8 cellular contexts compared by ENCODE assay signal in the genomic region with DNA sequence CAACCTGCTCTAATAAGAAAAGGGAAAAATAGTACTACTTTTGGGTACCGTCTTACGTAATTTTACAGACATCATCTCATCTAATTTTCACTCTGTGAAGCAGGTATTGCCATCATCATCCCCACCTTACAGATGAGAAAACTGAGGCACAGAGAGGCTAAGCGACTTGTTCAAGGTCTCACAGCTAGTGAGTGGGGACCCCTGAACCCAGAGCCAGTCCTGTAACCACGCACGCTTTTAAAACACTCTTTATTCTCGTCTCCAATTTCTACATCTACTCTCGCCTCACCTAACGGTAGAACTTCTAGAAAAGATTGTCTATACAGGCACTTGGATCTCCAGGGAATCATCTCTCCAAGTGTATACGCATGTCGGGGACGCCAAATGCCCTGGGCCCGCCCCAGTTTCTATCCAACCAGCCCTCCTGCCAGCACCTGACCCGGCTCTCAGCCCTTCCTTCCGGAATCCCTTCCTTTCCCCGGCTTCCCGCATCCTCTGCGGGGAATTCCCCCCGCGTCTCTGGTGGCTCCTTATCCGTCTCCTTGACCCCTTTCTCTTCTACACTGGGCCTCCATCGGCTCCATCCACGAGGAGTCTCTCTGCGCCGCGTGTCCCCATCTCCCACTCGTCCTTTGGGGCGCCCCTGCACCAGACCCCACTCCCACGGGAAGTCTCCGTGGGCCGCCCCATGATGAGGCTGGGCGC. TPM values are rescaled to one million over a fixed set of nuclear protein-coding genes. Genes with fewer than 3 reads are reported as not detected.
DNase-seq lines count a peak whose midpoint lies in the region; ATAC-seq and TF ChIP-seq lines count a peak whose summit lies in the region.

No MANE protein-coding gene starts in this region.

- H3K79me2 ChIP-seq in KMS-11 (ENCODE audit: insufficient read depth, low read depth), result no peaks in the 10 kb centered on the region

- H3K9me3 ChIP-seq in body of pancreas, result no peaks in the 10 kb centered on the region

- 17 to 18% methylated on average over 31 of the region's 31 CpGs for WGBS in body of pancreas, 2 donors

- no peak overlapping the region for H3K27ac Mint-ChIP-seq in Calu3 (ENCODE audit: unreplicated experiment)

- H3K4me1 Mint-ChIP-seq in Calu3 (ENCODE audit: low read depth, unreplicated experiment), result peaks cover 10% of the 10 kb centered on the region

- peak overlapping the region; percentile 60 for H3K4me3 Mint-ChIP-seq in Calu3 (ENCODE audit: low read depth, unreplicated experiment)

- H3K27me3 Mint-ChIP-seq in Calu3 (ENCODE audit: unreplicated experiment), result no peaks in the 10 kb centered on the region

- H3K4me3 ChIP-seq in KMS-11 (IDR thresholded peaks at IDR 0.05; ENCODE audit: insufficient read depth, low read depth, low read length), result no peak overlapping the region
- peak overlapping the region; percentile 71 to 73 for H3K4me3 ChIP-seq in body of pancreas
- peak overlapping the region; percentile 45 for H3K4me3 ChIP-seq in kidney epithelial cell (ENCODE audit: low read depth, low read length)

- no peak for TF ChIP-seq CTCF in Calu3 (IDR thresholded peaks at IDR 0.05; ENCODE audit: unreplicated experiment)
- TF ChIP-seq CTCF in KMS-11 (conservative IDR thresholded peaks at IDR 0.05; ENCODE audit: low read depth, low read length), result no peak
- TF ChIP-seq CTCF in body of pancreas (IDR thresholded peaks at IDR 0.05), result no peak
- no peak for TF ChIP-seq CTCF in kidney epithelial cell (IDR thresholded peaks at IDR 0.05; ENCODE audit: insufficient read depth, low read length, poor library complexity, severe bottlenecking)

- peak overlapping the region; percentile 75 for H2AFZ ChIP-seq in KMS-11 (ENCODE audit: low read depth)

- DNase-seq in Calu3, result no peak
- DNase-seq in body of pancreas, result peak; percentile 44 to 66 (median 64)
- no peak for DNase-seq in kidney epithelial cell (ENCODE audit: low read depth)
- peak; percentile 42 for DNase-seq in stimulated activated naive CD4-positive, alpha-beta T cell treated with Interleukin-2 at 50 U/mL for 16 hours (lab: John Stamatoyannopoulos, UW)
- DNase-seq in cortex of kidney (lab: John Stamatoyannopoulos, UW), result no peak
- no peak for DNase-seq in NCI-H1694 treated with DMSO at 0.1 percent for 48 hours (lab: John Stamatoyannopoulos, UW)

- H3K27ac ChIP-seq in KMS-11 (peak overlapping the region; percentile 48), body of pancreas (peak overlapping the region; percentile 49 to 93 (median 80))

- H3K9me3 Mint-ChIP-seq in Calu3 (ENCODE audit: low read depth, unreplicated experiment), result no peaks in the 10 kb centered on the region

- ATAC-seq in body of pancreas (peak; percentile 49), HG03025 (IDR thresholded peaks at IDR 0.05; ENCODE audit: low FRiP score, unreplicated experiment) (no peak)

- no peaks in the 10 kb centered on the region for H3K36me3 Mint-ChIP-seq in Calu3 (ENCODE audit: insufficient read depth, unreplicated experiment)

- intact Hi-C loops in Calu3 (cut with micrococcal nuclease; ENCODE audit: unreplicated experiment) (no loop called here), body of pancreas (cut with DNase I) (loop anchor here (5.0 kb wide), 1 partner anchor 51 kb away; the partner anchor contains the start of gene PHF19)

- peak overlapping the region; percentile 70 for H3K9ac ChIP-seq in KMS-11

- peak overlapping the region; percentile 77 for H3K4me2 ChIP-seq in KMS-11

- BruUV-seq in Calu3 (replicated peaks; lab: Mats Ljungman, UMichigan), result no TSS peak

- H4K20me1 ChIP-seq in KMS-11 (ENCODE audit: insufficient read depth), result no peaks in the 10 kb centered on the region

- CTCF ChIA-PET in Calu3 (lab: Charles Lee), result interaction anchor here (0.6 kb wide), 1 partner anchor 306 kb away, joined by 3 read pairs; no protein-coding TSS in a partner anchor

- H3K36me3 ChIP-seq in KMS-11 (ENCODE audit: insufficient read depth), result no peaks in the 10 kb centered on the region
- H3K36me3 ChIP-seq in body of pancreas (replicated peaks in 1 of 2; ENCODE audit: insufficient read depth in 1 of 2, low read depth in 2 of 2), result no peaks in the 10 kb centered on the region
- H3K36me3 ChIP-seq in kidney epithelial cell (ENCODE audit: control insufficient read depth, insufficient read depth, low read length), result no peaks in the 10 kb centered on the region

- H3K27me3 ChIP-seq in KMS-11 (ENCODE audit: insufficient read depth, low read depth), result no peaks in the 10 kb centered on the region
- no peaks in the 10 kb centered on the region for H3K27me3 ChIP-seq in body of pancreas
- no peaks in the 10 kb centered on the region for H3K27me3 ChIP-seq in kidney epithelial cell (ENCODE audit: control insufficient read depth, insufficient read depth, low read length)

- H3K4me1 ChIP-seq in KMS-11 (ENCODE audit: low read depth, poor library complexity, severe bottlenecking) (peaks cover 82% of the 10 kb centered on the region), body of pancreas (peaks cover 13% of the 10 kb centered on the region)

- TF ChIP-seq POLR2A in body of pancreas (IDR thresholded peaks at IDR 0.05), result no peak

RNA-seq across cellular contexts. Expression of gene TRAF1, which starts 1.6 kb away (rescaled TPM):
- total RNA-seq in Calu3 (2022) (1.5 and 1.6 TPM in 2 replicates), body of pancreas (1 to 10 TPM; 4.4 to 8.2 TPM), kidney epithelial cell (7.5 and 13.2 TPM in 2 replicates)

RNA-seq across cellular contexts. Expression of gene PHF19, which starts 51.2 kb away (rescaled TPM):
- 37.2 and 44.5 TPM in 2 replicates for total RNA-seq in Calu3 (2022)
- total RNA-seq in body of pancreas, result 1 to 10 TPM; 5.4 to 6.9 TPM
- total RNA-seq in kidney epithelial cell, result 14.9 and 18.5 TPM in 2 replicates

Comparison
In these comparisons a context has a peak if more than half of its experiments do, and no peak if none do; other contexts are left out.
1. DNase-seq: peak in body of pancreas (4 of 4) and stimulated activated naive CD4-positive, alpha-beta T cell treated with Interleukin-2 at 50 U/mL for 16 hours (single experiment); none in Calu3 (single experiment), kidney epithelial cell (single experiment), cortex of kidney (single experiment) and NCI-H1694 treated with DMSO at 0.1 percent for 48 hours (single experiment).